ENCODE assay signal across 11 cellular contexts in the genomic region with DNA sequence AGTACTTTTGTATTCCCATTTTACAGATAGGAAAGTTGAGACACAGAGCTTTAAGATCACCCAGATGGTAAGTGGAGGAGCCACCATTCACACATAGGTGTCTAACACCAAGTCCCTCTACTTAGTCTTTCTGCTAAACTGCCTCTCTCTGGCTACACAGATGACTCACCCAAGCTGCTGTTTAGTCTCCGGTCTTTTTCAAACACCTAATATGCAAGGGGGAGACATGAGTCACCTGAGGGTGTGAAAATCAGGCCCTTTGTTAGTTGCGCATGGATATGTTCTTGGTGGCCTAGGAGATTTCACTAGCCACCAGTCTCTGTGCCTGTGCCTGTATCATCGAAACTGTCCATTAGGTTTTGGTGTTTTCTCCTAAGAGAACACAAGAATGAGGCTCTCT.
DNase-seq lines count a peak whose midpoint lies in the region; ATAC-seq, FAIRE-seq and TF ChIP-seq lines count a peak whose summit lies in the region.
"Had no signal": no experiment of that assay in that cellular context is flagged by ENCODE, and none has a peak within 500 bp of the region (broad histone marks: within the 10 kb centered on the region; RNA-seq: fewer than 3 reads in every experiment).

No MANE protein-coding gene starts in this region.

- no peak overlapping the region for H3K4me3 ChIP-seq in A549

- DNase-seq in A549 (ENCODE audit: low read depth in 1 of 2, low spot score in 1 of 2) (peak in 1 of 2 experiments; percentile 9), RWPE1 (ENCODE audit: low spot score) (peak; percentile 69), iPS-NIHi7 (ENCODE audit: extremely low spot score) (peak; percentile 21), C1 segment of cervical spinal cord (lab: John Stamatoyannopoulos, UW) (no peak), NCI-H1048 (lab: John Stamatoyannopoulos, UW) (no peak), posterior vena cava (ENCODE audit: low spot score) (no peak), NCI-H2171 treated with DMSO at 0.1 percent for 48 hours (lab: John Stamatoyannopoulos, UW) (no peak)
- DNase-seq: AML-193, NCI-H774, small intestine had no signal

- H3K4me2 ChIP-seq in A549: no peak overlapping the region

- H3K4me1 ChIP-seq in A549: 0 out of 3 replicates have a peak, but pooled peaks cover 3% of the 10 kb centered on the region

- CTCF ChIA-PET in A549 (lab: Yijun Ruan, JAX): interaction anchor here (1.0 kb wide), 1 partner anchor 419 kb away, joined by 3 read pairs; no protein-coding TSS in a partner anchor
- CTCF ChIA-PET in RWPE1 (lab: Yijun Ruan, JAX): interaction anchor here (0.6 kb wide), 1 partner anchor 20 kb away, joined by 3 read pairs; no protein-coding TSS in a partner anchor

- H3K27ac ChIP-seq in A549 (no peak overlapping the region), RWPE1 (no peak overlapping the region)

- no peak for TF ChIP-seq POLR2A in A549 (IDR thresholded peaks at IDR 0.05; ENCODE audit: low read length)

- H3K9me3 ChIP-seq in A549: 0 out of 3 replicates have a peak, but pooled peaks cover 3% of the 10 kb centered on the region

- WGBS in A549 (ENCODE audit: missing lambda C conversion rate): 10% methylated on average over 3 of the region's 3 CpGs

- peak in 1 of 2 experiments; percentile 54; a peak in 1 of 6 replicates for ATAC-seq in A549
- peak; percentile 87 for ATAC-seq in GM21526 (IDR thresholded peaks at IDR 0.05; ENCODE audit: low FRiP score, unreplicated experiment)

- TF ChIP-seq EP300 in A549 (IDR thresholded peaks at IDR 0.05): no peak

- no peak for FAIRE-seq in A549 (lab: Jason Lieb, UNC)
- FAIRE-seq: small intestine had no signal

- intact Hi-C loops in posterior vena cava (cut with DNase I): loop anchor here in 1 of 2 donors (1.0 kb wide), 1 partner anchor 20 kb away; no protein-coding TSS in a partner anchor

- no peak for TF ChIP-seq CTCF in A549 (IDR thresholded peaks at IDR 0.05)
- TF ChIP-seq CTCF in RWPE1 (conservative IDR thresholded peaks at IDR 0.05; ENCODE audit: low read depth): no peak

- TF ChIP-seq RAD21 in A549 (conservative IDR thresholded peaks at IDR 0.05 in 1 of 2, IDR thresholded peaks at IDR 0.05 in 1 of 2): no peak

- POLR2A ChIA-PET in A549 (lab: Yijun Ruan, JAX) (no interaction called here), RWPE1 (lab: Yijun Ruan, JAX; ENCODE audit: low non-redundant PET) (no interaction called here)

TF ChIP-seq in A549, 52 proteins besides CTCF, POLR2A, EP300 and RAD21:
- TF ChIP-seq, protein P1, sequence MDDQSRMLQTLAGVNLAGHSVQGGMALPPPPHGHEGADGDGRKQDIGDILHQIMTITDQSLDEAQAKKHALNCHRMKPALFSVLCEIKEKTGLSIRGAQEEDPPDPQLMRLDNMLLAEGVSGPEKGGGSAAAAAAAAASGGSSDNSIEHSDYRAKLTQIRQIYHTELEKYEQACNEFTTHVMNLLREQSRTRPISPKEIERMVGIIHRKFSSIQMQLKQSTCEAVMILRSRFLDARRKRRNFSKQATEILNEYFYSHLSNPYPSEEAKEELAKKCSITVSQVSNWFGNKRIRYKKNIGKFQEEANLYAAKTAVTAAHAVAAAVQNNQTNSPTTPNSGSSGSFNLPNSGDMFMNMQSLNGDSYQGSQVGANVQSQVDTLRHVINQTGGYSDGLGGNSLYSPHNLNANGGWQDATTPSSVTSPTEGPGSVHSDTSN (IDR thresholded peaks at IDR 0.05): no peak
- TF ChIP-seq HOXB5 (CRISPR knock-in tag; IDR thresholded peaks at IDR 0.05) (no peak), FOSL2 (IDR thresholded peaks at IDR 0.05) (no peak), FOSL2 (CRISPR knock-in tag; IDR thresholded peaks at IDR 0.05) (peak; percentile 69), RARB (CRISPR knock-in tag; IDR thresholded peaks at IDR 0.05) (no peak), ZFP36 (IDR thresholded peaks at IDR 0.05; ENCODE audit: borderline replicate concordance, partially characterized antibody) (no peak), SREBF2 (IDR thresholded peaks at IDR 0.05) (no peak)

Comparison
In these comparisons a context has a peak if more than half of its experiments do, and no peak if none do; other contexts are left out.
1. DNase-seq: peak in RWPE1 (single experiment) and iPS-NIHi7 (single experiment); none in C1 segment of cervical spinal cord (0 of 14), NCI-H1048 (single experiment), posterior vena cava (single experiment) and NCI-H2171 treated with DMSO at 0.1 percent for 48 hours (single experiment).